ENCODE assay signal across 30 cellular contexts in the genomic region with DNA sequence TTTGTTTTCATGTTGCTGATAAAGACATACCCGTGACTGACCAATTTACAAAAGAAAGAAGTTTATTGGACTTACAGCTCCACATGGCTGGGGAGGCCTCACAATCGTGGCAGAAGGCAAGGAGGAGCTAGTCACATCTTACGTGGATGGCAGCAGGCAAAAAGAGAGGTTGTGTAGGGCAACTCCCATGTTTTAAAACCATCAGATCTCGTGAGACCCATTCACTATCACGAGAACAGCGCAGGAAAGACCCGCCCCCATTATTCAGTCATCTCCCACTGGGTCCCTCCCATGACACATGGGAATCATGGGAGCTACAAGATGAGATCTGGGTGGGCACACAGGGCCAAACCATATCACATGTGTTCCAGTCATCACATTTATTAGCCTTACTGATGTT. TPM values are rescaled to one million over a fixed set of nuclear protein-coding genes. Genes with fewer than 3 reads are reported as not detected.
"Had no signal": no experiment of that assay in that cellular context is flagged by ENCODE, and none has a peak within 500 bp of the region (broad histone marks: within the 10 kb centered on the region; RNA-seq: fewer than 3 reads in every experiment).

No MANE protein-coding gene starts in this region.

- H3K27ac ChIP-seq: body of pancreas, esophagus muscularis mucosa, foreskin keratinocyte, gastrocnemius medialis, heart left ventricle, VCaP had no signal

- DNase-seq: activated CD4-positive, alpha-beta memory T cell treated with anti-CD3 and anti-CD28 coated beads, Interleukin-2, amount 10 ng/mL, durations not matched to agents 7 days and 5 days; activated CD4-positive, alpha-beta T cell treated with anti-CD3 and anti-CD28 coated beads for 1 hour; activated CD4-positive, alpha-beta T cell treated with anti-CD3 and anti-CD28 coated beads for 4 hours; activated CD4-positive, alpha-beta T cell treated with anti-CD3 and anti-CD28 coated beads, Interleukin-2, amount 10 ng/mL, durations not matched to agents 7 days and 5 days; activated CD4-positive, alpha-beta T cell treated with anti-CD3 and anti-CD28 coated beads, Interleukin-2, amount 50 U/mL, for 4 hours; activated CD8-positive, alpha-beta memory T cell treated with anti-CD3 and anti-CD28 coated beads, Interleukin-2, amount 50 U/mL, for 48 hours; activated effector memory CD4-positive, alpha-beta T cell treated with Interleukin-2 at 50 U/mL for 16 hours; activated gamma-delta T cell treated with Interleukin-2 at 50 U/mL for 16 hours; activated naive CD4-positive, alpha-beta T cell treated with anti-CD3 and anti-CD28 coated beads, Interleukin-2, amount 50 U/mL, for 16 hours; activated naive CD4-positive, alpha-beta T cell treated with Interleukin-2 at 50 U/mL for 16 hours; activated T-cell treated with anti-CD3 and anti-CD28 coated beads, Interleukin-2, amount 50 U/mL, for 4 hours; amygdala; aorta; body of pancreas; caudate nucleus; cortex of kidney; dermis blood vessel endothelial cell; effector CD4-positive, alpha-beta T cell; effector memory CD8-positive, alpha-beta T cell; erythroblast; foreskin keratinocyte; gastrocnemius medialis; T-helper 17 cell had no signal

- ATAC-seq: activated T-cell treated with anti-CD3 and anti-CD28 coated beads, Interleukin-2, amount 50 U/mL, for 4 hours; activated T-helper 17 cell treated with anti-CD3 and anti-CD28 coated beads, Interleukin-2, amount 50 U/mL, for 72 hours; body of pancreas; effector memory CD8-positive, alpha-beta T cell; foreskin keratinocyte; gastrocnemius medialis; heart left ventricle; T-helper 17 cell; WTC11 had no signal

- H3K4me3 ChIP-seq: body of pancreas, esophagus muscularis mucosa, gastrocnemius medialis, heart left ventricle had no signal

- H3K36me3 ChIP-seq: esophagus muscularis mucosa, gastrocnemius medialis, heart left ventricle had no signal

- FAIRE-seq: colon had no signal

- H3K4me1 ChIP-seq: esophagus muscularis mucosa, foreskin keratinocyte, gastrocnemius medialis had no signal

- H3K9me3 ChIP-seq: body of pancreas, esophagus muscularis mucosa, gastrocnemius medialis, heart left ventricle had no signal

RNA-seq across cellular contexts. Expression of a gene that starts 16.8 kb away (rescaled TPM):
- total RNA-seq: activated CD4-positive, alpha-beta memory T cell treated with anti-CD3 and anti-CD28 coated beads, Interleukin-2, amount 10 ng/mL, durations not matched to agents 7 days and 5 days; activated CD4-positive, alpha-beta T cell treated with anti-CD3 and anti-CD28 coated beads, Interleukin-2, amount 10 ng/mL, durations not matched to agents 7 days and 5 days; activated T-cell treated with anti-CD3 and anti-CD28 coated beads, Interleukin-2, amount 50 U/mL, for 4 hours; activated T-helper 17 cell treated with anti-CD3 and anti-CD28 coated beads, Interleukin-2, amount 50 U/mL, for 72 hours; aorta; chondrocyte; dermis blood vessel endothelial cell; esophagus muscularis mucosa; foreskin keratinocyte; gastrocnemius medialis; heart left ventricle; T-helper 17 cell; WTC11 had no signal
- polyA plus RNA-seq: foreskin keratinocyte, heart left ventricle had no signal

RNA-seq across cellular contexts. Expression of a gene that starts 25.8 kb away (rescaled TPM):
- total RNA-seq: activated CD4-positive, alpha-beta memory T cell treated with anti-CD3 and anti-CD28 coated beads, Interleukin-2, amount 10 ng/mL, durations not matched to agents 7 days and 5 days; activated CD4-positive, alpha-beta T cell treated with anti-CD3 and anti-CD28 coated beads, Interleukin-2, amount 10 ng/mL, durations not matched to agents 7 days and 5 days; activated T-cell treated with anti-CD3 and anti-CD28 coated beads, Interleukin-2, amount 50 U/mL, for 4 hours; activated T-helper 17 cell treated with anti-CD3 and anti-CD28 coated beads, Interleukin-2, amount 50 U/mL, for 72 hours; aorta; chondrocyte; dermis blood vessel endothelial cell; esophagus muscularis mucosa; foreskin keratinocyte; gastrocnemius medialis; heart left ventricle; T-helper 17 cell; WTC11 had no signal
- polyA plus RNA-seq: foreskin keratinocyte, heart left ventricle had no signal
